ENCODE assay signal across 9 cellular contexts in genomic region chr14:71322660-71323250, GRCh38. TPM values are rescaled to one million over a fixed set of nuclear protein-coding genes. Genes with fewer than 3 reads are reported as not detected.
DNase-seq lines count a peak whose midpoint lies in the region; ATAC-seq and TF ChIP-seq lines count a peak whose summit lies in the region.
"Had no signal": no experiment of that assay in that cellular context is flagged by ENCODE, and none has a peak within 500 bp of the region (broad histone marks: within the 10 kb centered on the region; RNA-seq: fewer than 3 reads in every experiment).

No MANE protein-coding gene starts in this region.

- no peaks in the 10 kb centered on the region for H3K36me3 Mint-ChIP-seq in mesothelial cell of epicardium

- no peak overlapping the region for H3K27ac Mint-ChIP-seq in mesothelial cell of epicardium

- H3K9me3 Mint-ChIP-seq in mesothelial cell of epicardium, result no peaks in the 10 kb centered on the region

- no peaks in the 10 kb centered on the region for H3K27me3 ChIP-seq in OCI-LY1 (ENCODE audit: insufficient read depth, low read length)
- H3K27me3 ChIP-seq: SJCRH30 had no signal

- peak overlapping the region; percentile 88 for H3K4me2 ChIP-seq in OCI-LY1 (ENCODE audit: low read length)

- H3K4me1 ChIP-seq in OCI-LY1 (ENCODE audit: insufficient read depth, low read length, severe bottlenecking), result peaks cover 58% of the 10 kb centered on the region
- H3K4me1 ChIP-seq: SJCRH30 had no signal

- H4K20me1 ChIP-seq in OCI-LY1 (ENCODE audit: insufficient read depth, low read length), result no peaks in the 10 kb centered on the region

- peaks cover 42% of the 10 kb centered on the region for H3K4me1 Mint-ChIP-seq in mesothelial cell of epicardium

- H3K4me3 ChIP-seq in OCI-LY1 (ENCODE audit: low read depth, low read length, poor library complexity, severe bottlenecking), result peak overlapping the region; percentile 94

- no peak overlapping the region for H3K27ac ChIP-seq in OCI-LY1 (ENCODE audit: low read depth, low read length, poor library complexity, severe bottlenecking)
- H3K27ac ChIP-seq: SJCRH30 had no signal

- no peaks in the 10 kb centered on the region for H3K36me3 ChIP-seq in OCI-LY1 (ENCODE audit: insufficient read depth, low read length)
- H3K36me3 ChIP-seq: SJCRH30 had no signal

- ATAC-seq in GM19023 (IDR thresholded peaks at IDR 0.05; ENCODE audit: unreplicated experiment) (no peak), GM18858 (IDR thresholded peaks at IDR 0.05; ENCODE audit: unreplicated experiment) (no peak)

- no peak overlapping the region for H3K9ac ChIP-seq in OCI-LY1 (ENCODE audit: low read length)

- H3K9me2 ChIP-seq in OCI-LY1 (ENCODE audit: low read depth, low read length), result no peaks in the 10 kb centered on the region

- DNase-seq in AML-193 (lab: John Stamatoyannopoulos, UW), result peak; percentile 64 to 68
- peak; percentile 44 for DNase-seq in cerebellum (ENCODE audit: low spot score)
- DNase-seq in mesothelial cell of epicardium (ENCODE audit: low spot score in 2 of 2, unreplicated experiment in 2 of 2), result no peak
- DNase-seq in stimulated activated CD4-positive, alpha-beta T cell treated with anti-CD3 and anti-CD28 coated beads, Interleukin-2, amount 100 ng/mL, for 48 hours, result no peak

- H3K27me3 Mint-ChIP-seq in mesothelial cell of epicardium (ENCODE audit: low read depth), result no peaks in the 10 kb centered on the region

- H3K4me3 Mint-ChIP-seq in mesothelial cell of epicardium, result peak overlapping the region; percentile 22

- TF ChIP-seq CTCF in GM12801 (IDR thresholded peaks at IDR 0.05; ENCODE audit: extremely low read depth, insufficient read length) (peak; percentile 5), OCI-LY1 (IDR thresholded peaks at IDR 0.05; ENCODE audit: low read length) (peak; percentile 79), mesothelial cell of epicardium (IDR thresholded peaks at IDR 0.05; ENCODE audit: unreplicated experiment) (no peak)

- no peak overlapping the region for H2AFZ ChIP-seq in OCI-LY1 (ENCODE audit: low read length)

- H3K79me2 ChIP-seq in OCI-LY1 (ENCODE audit: insufficient read depth, low read length), result peaks cover 15% of the 10 kb centered on the region; the same call in 1 of the 2 replicates

- no peaks in the 10 kb centered on the region for H3K9me3 ChIP-seq in OCI-LY1 (ENCODE audit: low read length)
- H3K9me3 ChIP-seq: SJCRH30 had no signal

- H3F3A ChIP-seq in OCI-LY1 (ENCODE audit: insufficient read depth, low read length), result no peaks in the 10 kb centered on the region

RNA-seq across cellular contexts. Expression of gene SIPA1L1, which starts 2.5 kb away (rescaled TPM):
- total RNA-seq in cerebellum (22.9 TPM), mesothelial cell of epicardium (31.1 to 34.7 TPM (median 31.3 TPM) in 3 replicates)

Comparison
In these comparisons a context has a peak if more than half of its experiments do, and no peak if none do; other contexts are left out.
1. DNase-seq: peak in AML-193 (2 of 2) and cerebellum (single experiment); none in mesothelial cell of epicardium (0 of 2) and stimulated activated CD4-positive, alpha-beta T cell treated with anti-CD3 and anti-CD28 coated beads, Interleukin-2, amount 100 ng/mL, for 48 hours (0 of 2).